ENCODE assay signal across 20 cellular contexts in genomic region chr7:100779359-100779758, GRCh38. TPM values are rescaled to one million over a fixed set of nuclear protein-coding genes. Genes with fewer than 3 reads are reported as not detected.
DNase-seq lines count a peak whose midpoint lies in the region; ATAC-seq and TF ChIP-seq lines count a peak whose summit lies in the region.
"Had no signal": no experiment of that assay in that cellular context is flagged by ENCODE, and none has a peak within 500 bp of the region (broad histone marks: within the 10 kb centered on the region; RNA-seq: fewer than 3 reads in every experiment).

No MANE protein-coding gene starts in this region.

- no peak overlapping the region for H3K27ac ChIP-seq in GM23338 (ENCODE audit: low read depth)
- no peak overlapping the region for H3K27ac ChIP-seq in gastroesophageal sphincter
- H3K27ac ChIP-seq: KMS-11 had no signal

- ATAC-seq in GM23338 (peak; percentile 76), SK-N-SH treated with all-trans-retinoic acid at 6 μM for 48 hours (peak; percentile 42), gastroesophageal sphincter (peak; percentile 28), omental fat pad (ENCODE audit: low FRiP score) (peak; percentile 9), HG03196 (IDR thresholded peaks at IDR 0.05; ENCODE audit: unreplicated experiment) (no peak), GM21447 (IDR thresholded peaks at IDR 0.05; ENCODE audit: unreplicated experiment) (no peak)
- ATAC-seq: HCT116 had no signal

- no peak overlapping the region for H3K27ac Mint-ChIP-seq in GM23338
- H3K27ac Mint-ChIP-seq: CD4-positive, CD25-positive, alpha-beta regulatory T cell; HFFc6 had no signal

- H3K4me2 ChIP-seq in GM23338, result no peak overlapping the region
- H3K4me2 ChIP-seq: KMS-11 had no signal

- H3K36me3 ChIP-seq in GM23338 (ENCODE audit: insufficient read depth), result no peaks in the 10 kb centered on the region
- H3K36me3 ChIP-seq in gastroesophageal sphincter, result no peaks in the 10 kb centered on the region
- H3K36me3 ChIP-seq: BE2C had no signal

- 26 to 50% methylated on average over 2 to 3 of the region's 17 CpGs for WGBS in gastroesophageal sphincter (ENCODE audit: low coverage in 1 of 2), 2 donors

- no peaks in the 10 kb centered on the region for H3F3A ChIP-seq in GM23338 (replicated peaks; ENCODE audit: low read depth)

- H3K36me3 Mint-ChIP-seq in GM23338 (ENCODE audit: low read depth), result no peaks in the 10 kb centered on the region

- H3K4me1 ChIP-seq in GM23338 (ENCODE audit: insufficient read depth), result no peaks in the 10 kb centered on the region
- H3K4me1 ChIP-seq in gastroesophageal sphincter, result no peaks in the 10 kb centered on the region
- H3K4me1 ChIP-seq: BE2C, Caco-2 had no signal

- no peak for TF ChIP-seq EP300 in gastroesophageal sphincter (IDR thresholded peaks at IDR 0.05)

- H3K4me3 ChIP-seq in GM23338 (no peak overlapping the region), gastroesophageal sphincter (no peak overlapping the region)

- peaks cover 2% of the 10 kb centered on the region; the same call in 1 of the 3 replicates for H3K9me3 Mint-ChIP-seq in GM23338
- H3K9me3 Mint-ChIP-seq: CD4-positive, CD25-positive, alpha-beta regulatory T cell had no signal

- no peak overlapping the region for H3K4me3 Mint-ChIP-seq in GM23338
- H3K4me3 Mint-ChIP-seq: CD4-positive, CD25-positive, alpha-beta regulatory T cell; HFFc6 had no signal

- peaks cover 0 to 7% (median 0%) of the 10 kb centered on the region in 3 donors for H3K9me3 ChIP-seq in gastroesophageal sphincter
- H3K9me3 ChIP-seq: BE2C had no signal

- DNase-seq in GM23338 (ENCODE audit: low spot score), result no peak
- DNase-seq in omental fat pad (ENCODE audit: low spot score), result no peak
- no peak for DNase-seq in SHP77 (lab: John Stamatoyannopoulos, UW)
- DNase-seq: ACHN; BE2C; C1 segment of cervical spinal cord; Caco-2; CD4-positive, CD25-positive, alpha-beta regulatory T cell; DMS153; DMS79; GDM1; HFFc6 had no signal

- TF ChIP-seq CTCF in GM23338 (conservative IDR thresholded peaks at IDR 0.05; ENCODE audit: low read depth in 2 of 2) (no peak), gastroesophageal sphincter (IDR thresholded peaks at IDR 0.05) (no peak), omental fat pad (IDR thresholded peaks at IDR 0.05) (no peak)

- no peaks in the 10 kb centered on the region for H3K27me3 ChIP-seq in GM23338 (ENCODE audit: insufficient read depth)
- peaks cover 60% of the 10 kb centered on the region for H3K27me3 ChIP-seq in gastroesophageal sphincter

- no peak for TF ChIP-seq POLR2A in gastroesophageal sphincter (IDR thresholded peaks at IDR 0.05)

- H2AFZ ChIP-seq in GM23338, result peak overlapping the region; percentile 43; the same call in 1 of the 2 replicates

- H3K27me3 Mint-ChIP-seq in GM23338 (ENCODE audit: insufficient read depth, low read depth, poor library complexity), result peaks cover 6% of the 10 kb centered on the region

- no peaks in the 10 kb centered on the region for H4K20me1 ChIP-seq in GM23338 (replicated peaks; ENCODE audit: insufficient read depth)

- H3K79me2 ChIP-seq in GM23338 (replicated peaks; ENCODE audit: insufficient read depth), result no peaks in the 10 kb centered on the region

- H3K9me2 ChIP-seq in GM23338 (ENCODE audit: insufficient read depth), result no peaks in the 10 kb centered on the region

- peaks cover 1% of the 10 kb centered on the region; the same call in 2 of the 3 replicates for H3K4me1 Mint-ChIP-seq in GM23338
- H3K4me1 Mint-ChIP-seq: CD4-positive, CD25-positive, alpha-beta regulatory T cell had no signal

TF ChIP-seq in GM23338, 12 proteins besides CTCF, POLR2A, EP300 and RAD21 (continues in another document):
- TF ChIP-seq ZNF114 (CRISPR knock-in tag; IDR thresholded peaks at IDR 0.05) (no peak), STAT1 (IDR thresholded peaks at IDR 0.05; ENCODE audit: unreplicated experiment) (no peak), CREB1 (CRISPR knock-in tag; IDR thresholded peaks at IDR 0.05; ENCODE audit: low read depth) (no peak), ZNF331 (CRISPR knock-in tag; IDR thresholded peaks at IDR 0.05; ENCODE audit: low read depth) (no peak), EZH2phosphoT487 (IDR thresholded peaks at IDR 0.05; ENCODE audit: unreplicated experiment) (no peak), POLR2AphosphoS5 (IDR thresholded peaks at IDR 0.05; ENCODE audit: low read depth) (no peak), NANOG (IDR thresholded peaks at IDR 0.05; ENCODE audit: borderline replicate concordance) (no peak), ETS1 (IDR thresholded peaks at IDR 0.05) (no peak)

TF ChIP-seq in SK-N-SH treated with all-trans-retinoic acid at 6 μM for 48 hours, 23 proteins besides CTCF, POLR2A, EP300 and RAD21 (continues in another document):
- TF ChIP-seq ISL1 (CRISPR knock-in tag; IDR thresholded peaks at IDR 0.05) (no peak), ZNF565 (CRISPR knock-in tag; conservative IDR thresholded peaks at IDR 0.05; ENCODE audit: low read depth) (no peak), PATZ1 (CRISPR knock-in tag; IDR thresholded peaks at IDR 0.05; ENCODE audit: borderline replicate concordance) (no peak), ZFP30 (CRISPR knock-in tag; IDR thresholded peaks at IDR 0.05) (no peak), CREB5 (CRISPR knock-in tag; IDR thresholded peaks at IDR 0.05; ENCODE audit: low read depth) (no peak), ESRRG (CRISPR knock-in tag; IDR thresholded peaks at IDR 0.05) (no peak), OSR1 (CRISPR knock-in tag; IDR thresholded peaks at IDR 0.05) (no peak), PPARA (CRISPR knock-in tag; IDR thresholded peaks at IDR 0.05; ENCODE audit: borderline replicate concordance) (no peak), TCF4 (CRISPR knock-in tag; IDR thresholded peaks at IDR 0.05; ENCODE audit: borderline replicate concordance) (no peak), ZNF70 (CRISPR knock-in tag; IDR thresholded peaks at IDR 0.05) (no peak), TOX (CRISPR knock-in tag; IDR thresholded peaks at IDR 0.05; ENCODE audit: borderline replicate concordance) (no peak), BACH2 (CRISPR knock-in tag; IDR thresholded peaks at IDR 0.05; ENCODE audit: borderline replicate concordance) (no peak)
- TF ChIP-seq, protein P1, sequence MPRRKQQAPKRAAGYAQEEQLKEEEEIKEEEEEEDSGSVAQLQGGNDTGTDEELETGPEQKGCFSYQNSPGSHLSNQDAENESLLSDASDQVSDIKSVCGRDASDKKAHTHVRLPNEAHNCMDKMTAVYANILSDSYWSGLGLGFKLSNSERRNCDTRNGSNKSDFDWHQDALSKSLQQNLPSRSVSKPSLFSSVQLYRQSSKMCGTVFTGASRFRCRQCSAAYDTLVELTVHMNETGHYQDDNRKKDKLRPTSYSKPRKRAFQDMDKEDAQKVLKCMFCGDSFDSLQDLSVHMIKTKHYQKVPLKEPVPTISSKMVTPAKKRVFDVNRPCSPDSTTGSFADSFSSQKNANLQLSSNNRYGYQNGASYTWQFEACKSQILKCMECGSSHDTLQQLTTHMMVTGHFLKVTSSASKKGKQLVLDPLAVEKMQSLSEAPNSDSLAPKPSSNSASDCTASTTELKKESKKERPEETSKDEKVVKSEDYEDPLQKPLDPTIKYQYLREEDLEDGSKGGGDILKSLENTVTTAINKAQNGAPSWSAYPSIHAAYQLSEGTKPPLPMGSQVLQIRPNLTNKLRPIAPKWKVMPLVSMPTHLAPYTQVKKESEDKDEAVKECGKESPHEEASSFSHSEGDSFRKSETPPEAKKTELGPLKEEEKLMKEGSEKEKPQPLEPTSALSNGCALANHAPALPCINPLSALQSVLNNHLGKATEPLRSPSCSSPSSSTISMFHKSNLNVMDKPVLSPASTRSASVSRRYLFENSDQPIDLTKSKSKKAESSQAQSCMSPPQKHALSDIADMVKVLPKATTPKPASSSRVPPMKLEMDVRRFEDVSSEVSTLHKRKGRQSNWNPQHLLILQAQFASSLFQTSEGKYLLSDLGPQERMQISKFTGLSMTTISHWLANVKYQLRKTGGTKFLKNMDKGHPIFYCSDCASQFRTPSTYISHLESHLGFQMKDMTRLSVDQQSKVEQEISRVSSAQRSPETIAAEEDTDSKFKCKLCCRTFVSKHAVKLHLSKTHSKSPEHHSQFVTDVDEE (CRISPR knock-in tag; IDR thresholded peaks at IDR 0.05), result no peak

RNA-seq across cellular contexts. Expression of gene ZAN, which starts 46.0 kb away (rescaled TPM):
- total RNA-seq in GM23338 (2014; rRNA removed; shearing (Covaris generic)), result 0.03 TPM in 1 of 2 replicates, not detected in the other
- 0.07 TPM in 1 of 2 replicates, not detected in the other for polyA plus RNA-seq in GM23338 (2016; fragmentation: Nextera tagmentation; extraction: Ambion mirVana)
- total RNA-seq in gastroesophageal sphincter (not detected), omental fat pad (not detected)
- total RNA-seq: Caco-2; CD4-positive, CD25-positive, alpha-beta regulatory T cell; Daoy; HFFc6; HT-29 had no signal
- polyA plus RNA-seq: CD4-positive, CD25-positive, alpha-beta regulatory T cell had no signal

RNA-seq across cellular contexts. Expression of gene EPHB4, which starts 48.0 kb away (rescaled TPM):
- 145 and 164 TPM in 2 replicates for total RNA-seq in GM23338 (2014; rRNA removed; shearing (Covaris generic))
- 22.6 and 23.3 TPM in 2 replicates for polyA plus RNA-seq in GM23338 (2016; fragmentation: Nextera tagmentation; extraction: Ambion mirVana)
- total RNA-seq in gastroesophageal sphincter, result 10 to 100 TPM; 19.0 to 55.6 (median 41.5) TPM
- total RNA-seq in omental fat pad, result 10 to 100 TPM; 24.3 to 73.5 (median 37.4) TPM
- polyA plus RNA-seq: CD4-positive, CD25-positive, alpha-beta regulatory T cell had no signal

RNA-seq across cellular contexts. Expression of gene EPO, which starts 59.1 kb away (rescaled TPM):
- total RNA-seq in GM23338 (2014; rRNA removed; shearing (Covaris generic)), result 0.89 TPM in 1 of 2 replicates, not detected in the other
- 0.97 and 1.0 TPM in 2 replicates for polyA plus RNA-seq in GM23338 (2016; fragmentation: Nextera tagmentation; extraction: Ambion mirVana)
- total RNA-seq in gastroesophageal sphincter (not detected), omental fat pad (not detected)
- total RNA-seq: CD4-positive, CD25-positive, alpha-beta regulatory T cell; Daoy; HFFc6; HT-29 had no signal

Comparison
In these comparisons a context has a peak if more than half of its experiments do, and no peak if none do; other contexts are left out.
1. ATAC-seq: peak in GM23338 (single experiment), SK-N-SH treated with all-trans-retinoic acid at 6 μM for 48 hours (single experiment), gastroesophageal sphincter (single experiment) and omental fat pad (single experiment); none in HG03196 (single experiment) and GM21447 (single experiment).